ENCODE assay signal across 17 cellular contexts in the genomic region with DNA sequence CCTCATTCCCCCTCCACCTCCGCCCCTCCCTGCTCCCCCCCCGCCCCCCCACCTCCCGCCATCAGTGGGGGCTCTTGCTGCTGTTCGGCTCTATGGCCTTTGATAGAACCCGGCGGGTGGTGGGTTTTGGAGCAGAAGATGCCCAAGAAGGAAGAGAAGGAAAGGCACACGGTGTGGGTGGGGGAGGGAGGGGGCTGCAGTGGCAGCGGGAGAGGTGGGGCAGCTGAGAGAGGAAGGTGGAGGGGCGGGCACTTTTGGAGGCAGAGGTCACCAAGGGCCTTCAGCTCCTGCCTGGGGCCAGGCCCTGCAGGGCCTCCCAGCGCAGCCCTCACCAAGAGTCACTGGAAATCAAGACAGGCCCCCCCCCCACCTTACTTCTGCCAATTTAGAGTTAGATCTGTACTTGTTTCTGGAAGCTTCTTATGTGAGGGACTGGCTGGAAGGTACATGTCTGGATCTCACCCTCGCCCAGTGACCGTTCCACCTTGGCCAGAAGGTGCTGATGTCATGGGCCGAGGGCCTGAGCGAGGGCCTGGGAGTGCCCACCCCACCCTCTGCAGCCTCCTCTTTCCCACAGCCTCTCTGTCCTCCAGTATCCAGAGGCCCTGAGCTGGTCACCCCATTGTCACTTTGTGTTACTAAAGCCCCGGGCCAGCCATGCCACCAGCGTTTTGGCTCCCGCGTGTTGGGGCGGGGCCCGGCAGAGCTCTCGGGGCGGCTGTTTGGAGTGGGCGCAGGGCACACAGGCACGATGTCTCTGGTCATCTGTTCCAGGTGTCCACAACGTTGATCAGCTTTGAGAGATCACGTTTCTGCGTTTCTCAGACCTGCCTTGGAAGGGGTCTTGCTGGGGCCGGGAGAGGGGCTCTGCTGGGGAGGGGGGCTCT.
DNase-seq lines count a peak whose midpoint lies in the region; ATAC-seq and TF ChIP-seq lines count a peak whose summit lies in the region.
"Had no signal": no experiment of that assay in that cellular context is flagged by ENCODE, and none has a peak within 500 bp of the region (broad histone marks: within the 10 kb centered on the region; RNA-seq: fewer than 3 reads in every experiment).

No MANE protein-coding gene starts in this region.

- intact Hi-C loops in Right ventricle myocardium superior (cut with DNase I) = no loop called here
- intact Hi-C loops in heart right ventricle (cut with DNase I) = no loop called here
- intact Hi-C loops in left colon (cut with DNase I, micrococcal nuclease) = no loop called here
- intact Hi-C loops in aorta (cut with DNase I) = no loop called here

- H3K4me1 ChIP-seq in heart right ventricle (peaks cover 0 to 3% (median 0%) of the 10 kb centered on the region in 9 donors), aorta (ENCODE audit: control insufficient read depth in 1 of 2, insufficient read depth in 2 of 2, low read length in 2 of 2) (no peaks in the 10 kb centered on the region)

- peaks cover 0 to 63% (median 35%) of the 10 kb centered on the region in 7 donors for H3K27me3 ChIP-seq in heart right ventricle
- no peaks in the 10 kb centered on the region for H3K27me3 ChIP-seq in aorta (ENCODE audit: control insufficient read depth in 1 of 2, insufficient read depth in 2 of 2, low read length in 1 of 2)

- H3K27ac ChIP-seq in heart right ventricle (no peak overlapping the region), aorta (ENCODE audit: low read depth in 1 of 2, low read length in 2 of 2) (no peak overlapping the region)
- H3K27ac ChIP-seq: thoracic aorta had no signal

- no peak overlapping the region for H3K4me3 Mint-ChIP-seq in stimulated activated effector memory CD8-positive, alpha-beta T cell treated with anti-CD3 and anti-CD28 coated beads, Interleukin-12 subunit alpha, Interleukin-12 subunit beta, amount 100 ng/mL, for 72 hours
- H3K4me3 Mint-ChIP-seq: CD4-positive, alpha-beta memory T cell; stimulated activated naive B cell treated with anti-CD40 and anti-IgM and Interleukin-4, amounts not matched to agents 10 μg/mL and 1 μg/mL and 100 μg/mL, for 72 hours had no signal

- DNase-seq in Right ventricle myocardium superior (peak; percentile 25), heart right ventricle (no peak), ecto neural progenitor cell (ENCODE audit: low spot score) (peak; percentile 50), left colon (peak; percentile 7 to 22), aorta (peak; percentile 33 to 51), COLO829 (ENCODE audit: low spot score) (no peak)
- DNase-seq in stimulated activated effector memory CD8-positive, alpha-beta T cell treated with anti-CD3 and anti-CD28 coated beads, Interleukin-12 subunit alpha, Interleukin-12 subunit beta, amount 100 ng/mL, for 72 hours (ENCODE audit: low spot score in 2 of 2) = no peak
- DNase-seq in stimulated activated CD4-positive, alpha-beta T cell treated with anti-CD3 and anti-CD28 coated beads, Interleukin-12 subunit alpha, Interleukin-12 subunit beta, amount 100 ng/mL, for 4 hours = no peak
- DNase-seq: activated CD4-positive, alpha-beta T cell treated with anti-CD3 and anti-CD28 coated beads for 48 hours; activated gamma-delta T cell; CD4-positive, alpha-beta memory T cell; DMS79; KBM-7; NCI-H1930; RPMI8226; stimulated activated naive B cell treated with anti-CD40 and anti-IgM and Interleukin-4, amounts not matched to agents 10 μg/mL and 1 μg/mL and 100 μg/mL, for 72 hours had no signal

- H3K9me3 ChIP-seq in heart right ventricle (no peaks in the 10 kb centered on the region), aorta (ENCODE audit: control insufficient read depth, low read length) (no peaks in the 10 kb centered on the region)
- H3K9me3 ChIP-seq: thoracic aorta had no signal

- no peak for TF ChIP-seq CTCF in heart right ventricle (IDR thresholded peaks at IDR 0.05)

- H3K36me3 Mint-ChIP-seq in stimulated activated effector memory CD8-positive, alpha-beta T cell treated with anti-CD3 and anti-CD28 coated beads, Interleukin-12 subunit alpha, Interleukin-12 subunit beta, amount 100 ng/mL, for 72 hours = no peaks in the 10 kb centered on the region
- H3K36me3 Mint-ChIP-seq: CD4-positive, alpha-beta memory T cell; stimulated activated naive B cell treated with anti-CD40 and anti-IgM and Interleukin-4, amounts not matched to agents 10 μg/mL and 1 μg/mL and 100 μg/mL, for 72 hours had no signal

- WGBS in heart right ventricle, 2 donors = 63 to 64% methylated on average over 28 of the region's 28 CpGs
- 55 to 59% methylated on average over 26 to 28 of the region's 28 CpGs for WGBS in aorta, 2 donors

- H3K9me3 Mint-ChIP-seq in stimulated activated effector memory CD8-positive, alpha-beta T cell treated with anti-CD3 and anti-CD28 coated beads, Interleukin-12 subunit alpha, Interleukin-12 subunit beta, amount 100 ng/mL, for 72 hours = peaks cover 3% of the 10 kb centered on the region

- no peak overlapping the region for H3K27ac Mint-ChIP-seq in stimulated activated effector memory CD8-positive, alpha-beta T cell treated with anti-CD3 and anti-CD28 coated beads, Interleukin-12 subunit alpha, Interleukin-12 subunit beta, amount 100 ng/mL, for 72 hours
- H3K27ac Mint-ChIP-seq: CD4-positive, alpha-beta memory T cell; stimulated activated naive B cell treated with anti-CD40 and anti-IgM and Interleukin-4, amounts not matched to agents 10 μg/mL and 1 μg/mL and 100 μg/mL, for 72 hours had no signal

- H3K36me3 ChIP-seq in heart right ventricle (no peaks in the 10 kb centered on the region), aorta (ENCODE audit: control insufficient read depth in 1 of 2, insufficient read depth in 2 of 2, low read length in 1 of 2) (no peaks in the 10 kb centered on the region)
- H3K36me3 ChIP-seq: thoracic aorta had no signal

- ATAC-seq in Right ventricle myocardium superior (ENCODE audit: poor library complexity) (no peak), heart right ventricle (no peak), left colon (no peak), aorta (ENCODE audit: low FRiP score) (no peak)
- no peak for ATAC-seq in stimulated activated effector memory CD8-positive, alpha-beta T cell treated with anti-CD3 and anti-CD28 coated beads, Interleukin-12 subunit alpha, Interleukin-12 subunit beta, amount 100 ng/mL, for 72 hours
- ATAC-seq: stimulated activated naive B cell treated with anti-CD40 and anti-IgM and Interleukin-4, amounts not matched to agents 10 μg/mL and 1 μg/mL and 100 μg/mL, for 72 hours had no signal

- H3K4me3 ChIP-seq in heart right ventricle (no peak overlapping the region), aorta (ENCODE audit: low read length in 2 of 2) (no peak overlapping the region)
- H3K4me3 ChIP-seq: thoracic aorta had no signal

- H3K4me1 Mint-ChIP-seq in stimulated activated effector memory CD8-positive, alpha-beta T cell treated with anti-CD3 and anti-CD28 coated beads, Interleukin-12 subunit alpha, Interleukin-12 subunit beta, amount 100 ng/mL, for 72 hours = no peaks in the 10 kb centered on the region
- H3K4me1 Mint-ChIP-seq: CD4-positive, alpha-beta memory T cell; stimulated activated naive B cell treated with anti-CD40 and anti-IgM and Interleukin-4, amounts not matched to agents 10 μg/mL and 1 μg/mL and 100 μg/mL, for 72 hours had no signal

Comparison
In these comparisons a context has a peak if more than half of its experiments do, and no peak if none do; other contexts are left out.
1. DNase-seq: peak in Right ventricle myocardium superior (single experiment), ecto neural progenitor cell (single experiment), left colon (2 of 2) and aorta (2 of 2); none in heart right ventricle (0 of 2), stimulated activated effector memory CD8-positive, alpha-beta T cell treated with anti-CD3 and anti-CD28 coated beads, Interleukin-12 subunit alpha, Interleukin-12 subunit beta, amount 100 ng/mL, for 72 hours (0 of 2), stimulated activated CD4-positive, alpha-beta T cell treated with anti-CD3 and anti-CD28 coated beads, Interleukin-12 subunit alpha, Interleukin-12 subunit beta, amount 100 ng/mL, for 4 hours (single experiment) and COLO829 (single experiment).